19 cellular contexts compared by ENCODE assay signal in the genomic region with DNA sequence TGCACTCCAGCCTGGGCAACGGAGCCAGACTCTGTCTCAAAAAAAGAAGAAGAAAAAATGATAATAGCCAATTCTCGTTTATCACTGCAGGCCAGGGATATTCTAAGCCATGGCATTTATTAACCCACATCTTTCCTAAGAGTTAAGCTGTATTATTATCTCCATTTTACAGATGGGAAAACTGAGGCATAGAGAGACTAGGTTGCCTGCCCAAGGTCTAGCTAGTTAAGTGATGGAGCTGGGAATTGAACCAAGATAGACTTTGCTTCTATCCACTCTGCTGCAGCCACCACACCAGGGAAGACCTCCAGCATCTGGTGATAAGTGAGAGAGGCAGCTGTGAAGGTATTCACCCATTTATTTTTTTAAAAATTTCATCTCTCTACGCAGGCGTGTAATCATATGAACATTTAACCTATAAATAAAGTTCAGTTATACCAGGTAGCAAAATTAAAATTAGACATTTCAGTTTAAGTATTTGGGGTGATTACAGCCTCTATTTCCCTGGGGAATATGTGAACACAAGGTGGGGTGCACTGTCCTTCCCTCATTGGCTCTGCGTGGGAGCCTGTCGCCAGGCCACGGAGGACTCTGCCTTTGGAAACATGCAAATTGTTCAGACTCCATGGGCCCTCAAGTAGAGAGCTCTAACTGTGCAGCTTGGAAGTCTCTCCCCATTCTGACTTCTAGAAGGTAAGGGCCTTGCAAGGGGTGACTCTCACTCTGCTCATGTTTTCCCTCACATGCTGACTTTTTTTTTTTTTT.
A peak's percentile ranks its signal among the peaks of the same experiment; 100 is the strongest.
DNase-seq lines count a peak whose midpoint lies in the region; ATAC-seq, FAIRE-seq and TF ChIP-seq lines count a peak whose summit lies in the region.
"Had no signal": no experiment of that assay in that cellular context is flagged by ENCODE, and none has a peak within 500 bp of the region (broad histone marks: within the 10 kb centered on the region; RNA-seq: fewer than 3 reads in every experiment).

No MANE protein-coding gene starts in this region.

- H2AK5ac ChIP-seq in IMR-90 (ENCODE audit: low read depth, low read length), result no peak overlapping the region

- H3K36me3 Mint-ChIP-seq in T-cell, result no peaks in the 10 kb centered on the region

- no peaks in the 10 kb centered on the region for H3K79me2 ChIP-seq in K562 (ENCODE audit: control insufficient read depth, insufficient read depth, low read length)

- H3K9me3 ChIP-seq in A549, result no peaks in the 10 kb centered on the region
- H3K9me3 ChIP-seq in IMR-90 (ENCODE audit: control insufficient read depth, insufficient read depth, low read length), result no peaks in the 10 kb centered on the region
- no peaks in the 10 kb centered on the region for H3K9me3 ChIP-seq in K562 (replicated peaks; ENCODE audit: control insufficient read depth, insufficient read depth, low read depth, low read length)
- H3K9me3 ChIP-seq: BE2C had no signal

- H3K27me3 ChIP-seq in IMR-90 (ENCODE audit: control insufficient read depth, insufficient read depth, low read length) (no peaks in the 10 kb centered on the region), K562 (ENCODE audit: control insufficient read depth in 2 of 2, insufficient read depth in 2 of 2, low read length in 2 of 2) (no peaks in the 10 kb centered on the region; a peak in 1 of 5 replicates)
- H3K27me3 ChIP-seq: BE2C had no signal

- 0 out of 2 replicates have a peak overlapping the region, but pooled peaks have one; percentile 39 for H3K4ac ChIP-seq in IMR-90 (ENCODE audit: low read depth, low read length)

- no peak for TF ChIP-seq CTCF in A549 (IDR thresholded peaks at IDR 0.05)
- TF ChIP-seq CTCF in IMR-90 (conservative IDR thresholded peaks at IDR 0.05; ENCODE audit: low read depth, low read length), result no peak
- TF ChIP-seq CTCF in RWPE1 (conservative IDR thresholded peaks at IDR 0.05; ENCODE audit: low read depth), result no peak
- TF ChIP-seq CTCF in K562 (IDR thresholded peaks at IDR 0.05 in 2 of 3, conservative IDR thresholded peaks at IDR 0.05 in 1 of 3; ENCODE audit: insufficient read depth in 2 of 3, low read depth in 1 of 3, low read length in 3 of 3), result no peak

- no peak overlapping the region for H3K14ac ChIP-seq in IMR-90 (replicated peaks; ENCODE audit: low read depth, low read length)

- H4K8ac ChIP-seq in IMR-90 (ENCODE audit: low read depth in 2 of 2, low read length in 2 of 2), result no peak overlapping the region

- CTCF ChIA-PET in A549 (lab: Yijun Ruan, JAX), result interaction anchor here (0.6 to 2.7 kb wide), 7 partner anchors 12 to 166 kb away, joined by 3 to 11 read pairs (median 6); no protein-coding TSS in a partner anchor
- CTCF ChIA-PET in IMR-90 (lab: Yijun Ruan, JAX), result interaction anchor here (0.6 kb wide), 1 partner anchor 52 kb away, joined by 3 read pairs; no protein-coding TSS in a partner anchor
- CTCF ChIA-PET in RWPE1 (lab: Yijun Ruan, JAX), result interaction anchor here (0.5 to 1.0 kb wide), 2 partner anchors 166 to 690 kb away, joined by 4 read pairs; no protein-coding TSS in a partner anchor
- CTCF ChIA-PET in K562 (lab: Yijun Ruan, JAX; ENCODE audit: low intra/inter-chr PET ratio), result no interaction called here
- CTCF ChIA-PET in T-cell (lab: Charles Lee), result no interaction called here

- peaks cover 22% of the 10 kb centered on the region for H3K4me1 ChIP-seq in A549
- peaks cover 26% of the 10 kb centered on the region for H3K4me1 ChIP-seq in IMR-90 (ENCODE audit: control insufficient read depth, insufficient read depth, low read length)
- H3K4me1 ChIP-seq in K562 (replicated peaks in 1 of 2; ENCODE audit: control insufficient read depth in 2 of 2, insufficient read depth in 2 of 2, low read length in 2 of 2), result peaks cover 0 to 5% of the 10 kb centered on the region in 2 experiments; a peak in 1 of 5 replicates

- peaks cover 5 to 12% (median 7%) of the 10 kb centered on the region in 3 donors for H3K4me1 Mint-ChIP-seq in T-cell

- ATAC-seq in A549, result no peak
- no peak for ATAC-seq in IMR-90 (ENCODE audit: low read depth)
- no peak for ATAC-seq in K562
- no peak for ATAC-seq in GM21367 (IDR thresholded peaks at IDR 0.05; ENCODE audit: unreplicated experiment)
- no peak for ATAC-seq in HG03469 (IDR thresholded peaks at IDR 0.05; ENCODE audit: unreplicated experiment)
- no peak for ATAC-seq in T-cell (replicated peaks in 1 of 4)

- H3K4me3 Mint-ChIP-seq in T-cell, result no peak overlapping the region
- H3K4me3 Mint-ChIP-seq: CD4-positive, alpha-beta memory T cell; GM23338; H9 had no signal

- H3K79me1 ChIP-seq in IMR-90 (ENCODE audit: low read depth in 1 of 2, low read length in 2 of 2), result peaks cover 20 to 75% of the 10 kb centered on the region in 2 experiments

- TF ChIP-seq EP300 in A549 (IDR thresholded peaks at IDR 0.05) (no peak), K562 (IDR thresholded peaks at IDR 0.05; ENCODE audit: low read length) (no peak)

- H3K56ac ChIP-seq in IMR-90 (ENCODE audit: extremely low read depth, insufficient read depth, low read length), result no peak overlapping the region

- peaks cover 26% of the 10 kb centered on the region for H3K9me1 ChIP-seq in IMR-90 (ENCODE audit: insufficient read depth, low read length)
- no peaks in the 10 kb centered on the region for H3K9me1 ChIP-seq in K562 (ENCODE audit: control insufficient read depth, insufficient read depth, low read length)

- H4K91ac ChIP-seq in IMR-90 (ENCODE audit: insufficient read depth, low read depth, low read length), result no peak overlapping the region

- H2BK120ac ChIP-seq in IMR-90 (ENCODE audit: low read depth, low read length), result no peak overlapping the region

- POLR2A ChIA-PET in A549 (lab: Yijun Ruan, JAX), result interaction anchor here (0.7 kb wide), 1 partner anchor 144 kb away, joined by 5 read pairs; no protein-coding TSS in a partner anchor
- POLR2A ChIA-PET in IMR-90 (lab: Charles Lee; ENCODE audit: unreplicated experiment), result no interaction called here
- POLR2A ChIA-PET in RWPE1 (lab: Yijun Ruan, JAX; ENCODE audit: low non-redundant PET), result interaction anchor here (1.0 kb wide), 1 partner anchor 11 kb away, joined by 5 read pairs; no protein-coding TSS in a partner anchor
- POLR2A ChIA-PET in K562 (lab: Yijun Ruan, JAX), result interaction anchor here (0.7 kb wide), 1 partner anchor 19 kb away, joined by 3 read pairs; no protein-coding TSS in a partner anchor
- POLR2A ChIA-PET in T-cell (lab: Charles Lee), result no interaction called here

- no peak overlapping the region for H2BK5ac ChIP-seq in IMR-90 (ENCODE audit: low read depth, low read length, poor library complexity, severe bottlenecking)

- no peak overlapping the region for H2BK20ac ChIP-seq in IMR-90 (ENCODE audit: low read depth, low read length)

- H3K27me3 Mint-ChIP-seq in T-cell, result no peaks in the 10 kb centered on the region
- H3K27me3 Mint-ChIP-seq: CD4-positive, alpha-beta memory T cell had no signal

- in situ Hi-C loops in IMR-90 (cut with MboI; ENCODE audit: low sequenced_read_pairs) (no loop called here), K562 (cut with MboI) (no loop called here)

- BruUV-seq in IMR-90 (replicated peaks; lab: Mats Ljungman, UMichigan), result no TSS peak
- no TSS peak for BruUV-seq in K562 (replicated peaks; lab: Mats Ljungman, UMichigan)

- 89% methylated on average over 7 of the region's 7 CpGs for WGBS in A549 (ENCODE audit: missing lambda C conversion rate)
- 100% methylated on average over 1 of the region's 7 CpGs; no CpG with 5 or more reads in 1 of the 2 experiments for WGBS in IMR-90 (ENCODE audit: extremely low coverage in 2 of 2, insufficient read length in 1 of 2), 2 experiments
- WGBS in K562 (ENCODE audit: insufficient coverage, low coverage, missing lambda C conversion rate), result 39% methylated on average over 5 of the region's 7 CpGs

- H3K27ac ChIP-seq in A549 (no peak overlapping the region), IMR-90 (ENCODE audit: insufficient read depth, low read length) (no peak overlapping the region), RWPE1 (peak overlapping the region; percentile 38), K562 (ENCODE audit: extremely low read depth, low read depth, low read length) (no peak overlapping the region)

- FAIRE-seq in A549 (lab: Jason Lieb, UNC) (peak; percentile 63), K562 (lab: Jason Lieb, UNC) (no peak)
- FAIRE-seq: D721Med, GM12892, HTR-8/SVneo had no signal

- DNase-seq in A549 (ENCODE audit: low read depth in 1 of 2, low spot score in 1 of 2) (no peak), IMR-90 (no peak), RWPE1 (ENCODE audit: low spot score) (no peak), K562 (ENCODE audit: extremely low read depth in 1 of 4, low spot score in 3 of 4) (no peak), T-cell (no peak)
- DNase-seq in activated CD4-positive, alpha-beta T cell treated with anti-CD3 and anti-CD28 coated beads for 1 hour, result no peak
- DNase-seq: BE2C; CD4-positive, alpha-beta memory T cell; DMS153; DMS79 treated with DMSO at 0.1 percent for 48 hours; EL; H9; KBM-7 had no signal

- H3K9ac ChIP-seq in IMR-90 (ENCODE audit: low read depth, low read length), result no peak overlapping the region
- no peak overlapping the region for H3K9ac ChIP-seq in K562 (ENCODE audit: insufficient read depth in 1 of 2, low read depth in 2 of 2, low read length in 2 of 2)

- intact Hi-C loops in IMR-90 (cut with micrococcal nuclease) (no loop called here), K562 (cut with micrococcal nuclease) (no loop called here)

- no peak overlapping the region for H3K18ac ChIP-seq in IMR-90 (ENCODE audit: low read depth, low read length)

- H3K9me3 Mint-ChIP-seq in T-cell, result no peaks in the 10 kb centered on the region
- H3K9me3 Mint-ChIP-seq: CD4-positive, alpha-beta memory T cell; GM23338; H9 had no signal

- dilution Hi-C loops in IMR-90 (cut with HindIII; ENCODE audit: low sequenced_read_pairs, unreplicated experiment), result no loop called here

- no peaks in the 10 kb centered on the region; the same call in 1 of the 2 replicates for H4K20me1 ChIP-seq in IMR-90 (ENCODE audit: insufficient read depth, low read length)
- H4K20me1 ChIP-seq in K562 (replicated peaks; ENCODE audit: control insufficient read depth, insufficient read depth, low read length), result no peaks in the 10 kb centered on the region

- no peak overlapping the region for H4K5ac ChIP-seq in IMR-90 (ENCODE audit: low read depth, low read length)

- no peak overlapping the region for H3K4me3 ChIP-seq in A549
- H3K4me3 ChIP-seq in IMR-90 (ENCODE audit: insufficient read depth, low read depth, low read length), result no peak overlapping the region
- no peak overlapping the region for H3K4me3 ChIP-seq in K562
- H3K4me3 ChIP-seq: GM23338 had no signal

- TF ChIP-seq RAD21 in A549 (conservative IDR thresholded peaks at IDR 0.05 in 1 of 2, IDR thresholded peaks at IDR 0.05 in 1 of 2) (no peak), IMR-90 (IDR thresholded peaks at IDR 0.05; ENCODE audit: low read length) (no peak), K562 (CRISPR knock-in tag; conservative IDR thresholded peaks at IDR 0.05 in 1 of 2, IDR thresholded peaks at IDR 0.05 in 1 of 2) (no peak)

- no peak overlapping the region for H2AFZ ChIP-seq in IMR-90 (replicated peaks; ENCODE audit: low read length, poor library complexity)
- no peak overlapping the region for H2AFZ ChIP-seq in K562 (ENCODE audit: low read depth, low read length)
- H2AFZ ChIP-seq: GM23338 had no signal

- no peak overlapping the region for H2AK9ac ChIP-seq in IMR-90 (replicated peaks; ENCODE audit: low read depth, low read length, poor library complexity)

- no peak overlapping the region for H2BK15ac ChIP-seq in IMR-90 (ENCODE audit: low read depth, low read length)

- H3K4me2 ChIP-seq in A549 (no peak overlapping the region), IMR-90 (ENCODE audit: low read depth, low read length) (no peak overlapping the region), K562 (ENCODE audit: insufficient read depth, low read length) (no peak overlapping the region)
- H3K4me2 ChIP-seq: GM23338 had no signal

- H3K27ac Mint-ChIP-seq in T-cell, result no peak overlapping the region
- H3K27ac Mint-ChIP-seq: CD4-positive, alpha-beta memory T cell; GM23338 had no signal

- no peak for TF ChIP-seq POLR2A in A549 (IDR thresholded peaks at IDR 0.05; ENCODE audit: low read length)
- no peak for TF ChIP-seq POLR2A in IMR-90 (IDR thresholded peaks at IDR 0.05; ENCODE audit: low read depth, low read length)
- no peak for TF ChIP-seq POLR2A in K562 (conservative IDR thresholded peaks at IDR 0.05)

- H3K23ac ChIP-seq in IMR-90 (ENCODE audit: low read depth, low read length), result no peak overlapping the region

- H3K36me3 ChIP-seq in IMR-90 (ENCODE audit: control insufficient read depth, insufficient read depth, low read length), result no peaks in the 10 kb centered on the region
- no peaks in the 10 kb centered on the region for H3K36me3 ChIP-seq in K562 (ENCODE audit: control insufficient read depth, insufficient read depth, low read length)
- H3K36me3 ChIP-seq: BE2C had no signal

Comparison
In these comparisons a context has a peak if more than half of its experiments do, and no peak if none do; other contexts are left out.
1. CTCF ChIA-PET loops: an anchor here in A549 (0.6 to 2.7 kb wide), IMR-90 (0.6 kb wide) and RWPE1 (0.5 to 1.0 kb wide); none called in K562 and T-cell.
2. POLR2A ChIA-PET loops: an anchor here in A549 (0.7 kb wide), RWPE1 (1.0 kb wide) and K562 (0.7 kb wide); none called in IMR-90 and T-cell.